9 cellular contexts compared by ENCODE assay signal in genomic region chr19:58513213-58513693, GRCh38. TPM values are rescaled to one million over a fixed set of nuclear protein-coding genes. Genes with fewer than 3 reads are reported as not detected.
DNase-seq lines count a peak whose midpoint lies in the region; ATAC-seq and TF ChIP-seq lines count a peak whose summit lies in the region.
"Had no signal": no experiment of that assay in that cellular context is flagged by ENCODE, and none has a peak within 500 bp of the region (broad histone marks: within the 10 kb centered on the region; RNA-seq: fewer than 3 reads in every experiment).

No MANE protein-coding gene starts in this region.

- TF ChIP-seq CTCF in DOHH2 (IDR thresholded peaks at IDR 0.05; ENCODE audit: low read depth, low read length, poor library complexity, severe bottlenecking) (no peak), sigmoid colon (IDR thresholded peaks at IDR 0.05) (no peak), omental fat pad (IDR thresholded peaks at IDR 0.05) (no peak)

- intact Hi-C loops in sigmoid colon (cut with DNase I) = no loop called here

- H3K4me1 ChIP-seq in DOHH2 (ENCODE audit: control insufficient read depth, low read length) (peaks cover 30% of the 10 kb centered on the region), NT2/D1 (ENCODE audit: insufficient read depth, insufficient read length) (peaks cover 15% of the 10 kb centered on the region), sigmoid colon (peaks cover 0 to 44% (median 37%) of the 10 kb centered on the region in 4 donors)
- H3K4me1 ChIP-seq: foreskin keratinocyte had no signal

- no peak for ATAC-seq in omental fat pad (ENCODE audit: low FRiP score)

- H3K27ac ChIP-seq in DOHH2 (ENCODE audit: low read depth, low read length) (no peak overlapping the region), epithelial cell of prostate (peak overlapping the region; percentile 14), sigmoid colon (peak overlapping the region; percentile 66 to 82 (median 78))
- H3K27ac ChIP-seq: foreskin keratinocyte had no signal

- H3K4me3 ChIP-seq in DOHH2 (ENCODE audit: low read length) (peak overlapping the region; percentile 87), NT2/D1 (ENCODE audit: insufficient read length, low read depth) (no peak overlapping the region), sigmoid colon (peak overlapping the region in 1 of 4 donors; percentile 51)

- no peaks in the 10 kb centered on the region for H3K27me3 ChIP-seq in DOHH2 (ENCODE audit: control insufficient read depth, low read length)
- H3K27me3 ChIP-seq in NT2/D1 (ENCODE audit: insufficient read depth, insufficient read length) = no peaks in the 10 kb centered on the region
- H3K27me3 ChIP-seq in sigmoid colon = no peaks in the 10 kb centered on the region
- H3K27me3 ChIP-seq: foreskin keratinocyte had no signal

- WGBS in sigmoid colon, 2 donors = 79 to 84% methylated on average over 10 of the region's 10 CpGs

- no peak for TF ChIP-seq EP300 in sigmoid colon (IDR thresholded peaks at IDR 0.05)

- H3K9me3 ChIP-seq in DOHH2 (ENCODE audit: control insufficient read depth, insufficient read depth, low read length) (no peaks in the 10 kb centered on the region), NT2/D1 (ENCODE audit: insufficient read depth, low read length) (no peaks in the 10 kb centered on the region), sigmoid colon (no peaks in the 10 kb centered on the region)

- no peaks in the 10 kb centered on the region for H4K20me1 ChIP-seq in DOHH2 (ENCODE audit: control insufficient read depth, insufficient read depth, low read depth, low read length)

- peaks cover 6% of the 10 kb centered on the region; the same call in 1 of the 2 replicates for H3F3A ChIP-seq in DOHH2 (ENCODE audit: control insufficient read depth, insufficient read depth)

- H3K36me3 ChIP-seq in DOHH2 (ENCODE audit: control insufficient read depth, low read length) (peaks cover 28% of the 10 kb centered on the region), NT2/D1 (ENCODE audit: insufficient read depth, insufficient read length, low read length) (peaks cover 17% of the 10 kb centered on the region), sigmoid colon (peaks cover 13 to 22% (median 16%) of the 10 kb centered on the region in 4 donors)

- peak overlapping the region; percentile 56 for H3K9ac ChIP-seq in NT2/D1 (ENCODE audit: insufficient read length, low read depth)

- no peak for TF ChIP-seq POLR2A in sigmoid colon (IDR thresholded peaks at IDR 0.05)

- H3K9me2 ChIP-seq in DOHH2 (replicated peaks; ENCODE audit: control insufficient read depth, low read length) = no peaks in the 10 kb centered on the region

- H3K4me2 ChIP-seq in DOHH2 (ENCODE audit: low read length) = peak overlapping the region; percentile 91

- DNase-seq in NT2/D1 (ENCODE audit: low read depth, low spot score) = no peak
- no peak for DNase-seq in epithelial cell of prostate (ENCODE audit: low read depth, low spot score)
- peak; percentile 66 for DNase-seq in sigmoid colon
- DNase-seq in omental fat pad (ENCODE audit: low spot score) = no peak
- no peak for DNase-seq in OCI-M1 (lab: John Stamatoyannopoulos, UW)
- DNase-seq in NCI-H345 (lab: John Stamatoyannopoulos, UW) = no peak
- DNase-seq in NCI-H128 (lab: John Stamatoyannopoulos, UW; ENCODE audit: unreplicated experiment) = no peak

- H3K79me2 ChIP-seq in DOHH2 (ENCODE audit: control insufficient read depth, low read length) = peaks cover 43% of the 10 kb centered on the region

RNA-seq across cellular contexts. Expression of gene SLC27A5, which starts 1.5 kb away (rescaled TPM):
- total RNA-seq in sigmoid colon = 10 to 100 TPM in 1 of 4 donors, 1 to 10 TPM in 3; 4.2 to 13.5 (median 8.7) TPM
- 10 to 100 TPM in 1 of 3 donors, 1 to 10 TPM in 2; 2.3 to 22.9 (median 6.0) TPM for polyA plus RNA-seq in sigmoid colon
- total RNA-seq in omental fat pad = 1 to 10 TPM; 4.5 to 8.5 (median 5.6) TPM

RNA-seq across cellular contexts. Expression of gene ZBTB45, which starts 6.4 kb away (rescaled TPM):
- total RNA-seq in sigmoid colon (10 to 100 TPM in 1 of 4 donors, 1 to 10 TPM in 3; 7.6 to 13.8 (median 8.4) TPM), omental fat pad (10 to 100 TPM in 1 of 4 donors, 1 to 10 TPM in 3; 4.6 to 10.2 (median 8.4) TPM)
- 10 to 100 TPM in 1 of 3 donors, 1 to 10 TPM in 2; 4.9 to 10.2 (median 6.0) TPM for polyA plus RNA-seq in sigmoid colon

RNA-seq across cellular contexts. Expression of gene TRIM28, which starts 30.6 kb away (rescaled TPM):
- total RNA-seq in sigmoid colon (100 to 1,000 TPM; 157 to 236 (median 207) TPM), omental fat pad (100 to 1,000 TPM; 151 to 238 (median 166) TPM)
- polyA plus RNA-seq in sigmoid colon = 100 to 1,000 TPM in 2 of 3 donors, 10 to 100 TPM in 1; 84.8 to 223 (median 150) TPM

RNA-seq across cellular contexts. Expression of gene ZNF446, which starts 37.1 kb away (rescaled TPM):
- total RNA-seq in sigmoid colon (10 to 100 TPM; 10.7 to 20.8 (median 16.5) TPM), omental fat pad (10 to 100 TPM in 1 of 4 donors, 1 to 10 TPM in 3; 6.6 to 10.4 (median 8.0) TPM)
- polyA plus RNA-seq in sigmoid colon = 10 to 100 TPM in 1 of 3 donors, 1 to 10 TPM in 2; 4.4 to 11.4 (median 5.4) TPM

RNA-seq across cellular contexts. Expression of gene CHMP2A, which starts 41.7 kb away (rescaled TPM):
- total RNA-seq in sigmoid colon (100 to 1,000 TPM; 101 to 144 (median 136) TPM), omental fat pad (100 to 1,000 TPM in 2 of 4 donors, 10 to 100 TPM in 2; 87.0 to 115 (median 99.6) TPM)
- 100 to 1,000 TPM; 196 to 372 (median 300) TPM for polyA plus RNA-seq in sigmoid colon
